In genomic region chr11:93081694-93082093, GRCh38 we compare ENCODE assay signal across 32 cellular contexts.
"Had no signal": no experiment of that assay in that cellular context is flagged by ENCODE, and none has a peak within 500 bp of the region (broad histone marks: within the 10 kb centered on the region; RNA-seq: fewer than 3 reads in every experiment).

No MANE protein-coding gene starts in this region.

- H3K9me3 Mint-ChIP-seq: activated naive CD4-positive, alpha-beta T cell treated with anti-CD3 and anti-CD28 coated beads for 36 hours; activated naive CD8-positive, alpha-beta T cell treated with anti-CD3 and anti-CD28 coated beads for 36 hours; effector memory CD8-positive, alpha-beta T cell; natural killer cell treated with Interleukin-12 subunit alpha and Interleukin-12 subunit beta and Interleukin-15 and Interleukin-18, amount 100 ng/mL, for 72 hours; stimulated activated memory B cell treated with anti-CD40 and anti-IgM and Interleukin-4, amounts not matched to agents 10 μg/mL and 1 μg/mL and 100 μg/mL, for 72 hours; stimulated activated naive CD8-positive, alpha-beta T cell treated with anti-CD3 and anti-CD28 coated beads, Interleukin-15, amount 100 ng/mL, for 72 hours; T-helper 2 cell treated with Interferon-gamma antibody and Interleukin-4, amounts not matched to agents 5 μg/mL and 100 μg/mL, for 36 hours; type B pancreatic cell had no signal

- H3K27ac ChIP-seq: adrenal gland, body of pancreas, cardiac muscle cell, coronary artery, dorsolateral prefrontal cortex, heart left ventricle, left lung, lower lobe of right lung, neutrophil, prostate gland, uterus had no signal

- H3K27me3 ChIP-seq: adrenal gland, body of pancreas, cardiac muscle cell, dorsolateral prefrontal cortex, left lung, uterus had no signal

- H3K27ac Mint-ChIP-seq: activated naive CD4-positive, alpha-beta T cell treated with anti-CD3 and anti-CD28 coated beads for 36 hours; activated naive CD8-positive, alpha-beta T cell treated with anti-CD3 and anti-CD28 coated beads for 36 hours; effector memory CD8-positive, alpha-beta T cell; natural killer cell treated with Interleukin-12 subunit alpha and Interleukin-12 subunit beta and Interleukin-15 and Interleukin-18, amount 100 ng/mL, for 72 hours; stimulated activated memory B cell treated with anti-CD40 and anti-IgM and Interleukin-4, amounts not matched to agents 10 μg/mL and 1 μg/mL and 100 μg/mL, for 72 hours; stimulated activated naive CD8-positive, alpha-beta T cell treated with anti-CD3 and anti-CD28 coated beads, Interleukin-15, amount 100 ng/mL, for 72 hours; T-helper 2 cell treated with Interferon-gamma antibody and Interleukin-4, amounts not matched to agents 5 μg/mL and 100 μg/mL, for 36 hours; type B pancreatic cell had no signal

- H3K27me3 Mint-ChIP-seq: natural killer cell treated with Interleukin-12 subunit alpha and Interleukin-12 subunit beta and Interleukin-15 and Interleukin-18, amount 100 ng/mL, for 72 hours; stimulated activated memory B cell treated with anti-CD40 and anti-IgM and Interleukin-4, amounts not matched to agents 10 μg/mL and 1 μg/mL and 100 μg/mL, for 72 hours had no signal

- DNase-seq: activated CD4-positive, alpha-beta T cell treated with anti-CD3 and anti-CD28 coated beads for 4 hours; activated CD4-positive, alpha-beta T cell treated with anti-CD3 and anti-CD28 coated beads, Interleukin-2, amount 50 U/mL, for 4 hours; activated effector memory CD4-positive, alpha-beta T cell treated with anti-CD3 and anti-CD28 coated beads, Interleukin-2, amount 50 U/mL, for 16 hours; activated naive CD4-positive, alpha-beta T cell treated with anti-CD3 and anti-CD28 coated beads for 36 hours; activated naive CD8-positive, alpha-beta T cell treated with anti-CD3 and anti-CD28 coated beads for 36 hours; activated T-cell treated with anti-CD3 and anti-CD28 coated beads for 4 hours; aorta; cerebellar nuclear complex; dorsolateral prefrontal cortex; effector memory CD8-positive, alpha-beta T cell; heart left ventricle; hypothalamus; left lung; lower lobe of right lung; mucosa of descending colon; stimulated activated CD4-positive, alpha-beta T cell treated with anti-CD3 and anti-CD28 coated beads, Interleukin-1b, Interleukin-23, amount 100 ng/mL, for 48 hours; stimulated activated CD4-positive, alpha-beta T cell treated with anti-CD3 and anti-CD28 coated beads, Interleukin-4, amount 100 ng/mL, for 4 hours; stimulated activated CD8-positive, alpha-beta memory T cell treated with anti-CD3 and anti-CD28 coated beads, Interleukin-4, amount 100 ng/mL, for 48 hours; stimulated activated naive CD8-positive, alpha-beta T cell treated with anti-CD3 and anti-CD28 coated beads, Interleukin-15, amount 100 ng/mL, for 72 hours; T-helper 1 cell; uterus had no signal

- H3K4me3 ChIP-seq: adrenal gland, body of pancreas, cardiac muscle cell, coronary artery, dorsolateral prefrontal cortex, heart left ventricle, left lung, lower lobe of right lung, mucosa of descending colon, prostate gland, smooth muscle cell, uterus had no signal

- H3K36me3 Mint-ChIP-seq: activated naive CD8-positive, alpha-beta T cell treated with anti-CD3 and anti-CD28 coated beads for 36 hours; natural killer cell treated with Interleukin-12 subunit alpha and Interleukin-12 subunit beta and Interleukin-15 and Interleukin-18, amount 100 ng/mL, for 72 hours; stimulated activated memory B cell treated with anti-CD40 and anti-IgM and Interleukin-4, amounts not matched to agents 10 μg/mL and 1 μg/mL and 100 μg/mL, for 72 hours; type B pancreatic cell had no signal

- H3K36me3 ChIP-seq: adrenal gland, cardiac muscle cell, heart left ventricle, left lung, lower lobe of right lung, neutrophil, prostate gland, uterus had no signal

- H3K9me3 ChIP-seq: adrenal gland, body of pancreas, heart left ventricle, left lung, lower lobe of right lung, mucosa of descending colon, neutrophil, prostate gland, uterus had no signal

- H3K4me1 Mint-ChIP-seq: activated naive CD8-positive, alpha-beta T cell treated with anti-CD3 and anti-CD28 coated beads for 36 hours; stimulated activated memory B cell treated with anti-CD40 and anti-IgM and Interleukin-4, amounts not matched to agents 10 μg/mL and 1 μg/mL and 100 μg/mL, for 72 hours; stimulated activated naive CD8-positive, alpha-beta T cell treated with anti-CD3 and anti-CD28 coated beads, Interleukin-15, amount 100 ng/mL, for 72 hours had no signal

- H3K4me3 Mint-ChIP-seq: activated naive CD4-positive, alpha-beta T cell treated with anti-CD3 and anti-CD28 coated beads for 36 hours; activated naive CD8-positive, alpha-beta T cell treated with anti-CD3 and anti-CD28 coated beads for 36 hours; effector memory CD8-positive, alpha-beta T cell; natural killer cell treated with Interleukin-12 subunit alpha and Interleukin-12 subunit beta and Interleukin-15 and Interleukin-18, amount 100 ng/mL, for 72 hours; stimulated activated memory B cell treated with anti-CD40 and anti-IgM and Interleukin-4, amounts not matched to agents 10 μg/mL and 1 μg/mL and 100 μg/mL, for 72 hours; stimulated activated naive CD8-positive, alpha-beta T cell treated with anti-CD3 and anti-CD28 coated beads, Interleukin-15, amount 100 ng/mL, for 72 hours; T-helper 2 cell treated with Interferon-gamma antibody and Interleukin-4, amounts not matched to agents 5 μg/mL and 100 μg/mL, for 36 hours; type B pancreatic cell had no signal

- H3K4me1 ChIP-seq: body of pancreas, heart left ventricle, left lung, lower lobe of right lung, prostate gland, uterus had no signal
